In the genomic region with DNA sequence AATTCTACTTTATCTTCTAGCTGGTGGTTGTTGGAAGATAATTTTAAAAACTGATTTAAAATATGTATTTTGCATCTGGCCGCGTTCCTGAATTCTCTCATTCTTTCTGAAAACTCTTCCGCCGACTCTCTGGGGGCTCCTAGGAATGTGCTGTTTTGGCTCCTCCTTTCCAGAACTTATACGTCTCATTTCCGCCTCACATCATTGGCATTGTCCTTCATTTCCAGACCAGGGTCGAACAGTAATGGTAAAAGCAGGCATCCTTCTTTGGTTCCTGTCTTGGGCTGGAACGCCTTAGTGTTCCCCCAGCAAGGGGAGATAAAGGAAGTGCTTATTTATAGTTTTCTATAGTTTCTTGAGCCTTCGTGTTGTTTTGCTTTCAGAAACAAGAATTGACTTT, we compare ENCODE assay signal across 2 cellular contexts.
A peak's percentile ranks its signal among the peaks of the same experiment; 100 is the strongest.
TF ChIP-seq lines count a peak whose summit lies in the region.

No MANE protein-coding gene starts in this region.

TF ChIP-seq in PFSK-1, 5 proteins besides CTCF, POLR2A, EP300 and RAD21:
- TF ChIP-seq, protein P1, sequence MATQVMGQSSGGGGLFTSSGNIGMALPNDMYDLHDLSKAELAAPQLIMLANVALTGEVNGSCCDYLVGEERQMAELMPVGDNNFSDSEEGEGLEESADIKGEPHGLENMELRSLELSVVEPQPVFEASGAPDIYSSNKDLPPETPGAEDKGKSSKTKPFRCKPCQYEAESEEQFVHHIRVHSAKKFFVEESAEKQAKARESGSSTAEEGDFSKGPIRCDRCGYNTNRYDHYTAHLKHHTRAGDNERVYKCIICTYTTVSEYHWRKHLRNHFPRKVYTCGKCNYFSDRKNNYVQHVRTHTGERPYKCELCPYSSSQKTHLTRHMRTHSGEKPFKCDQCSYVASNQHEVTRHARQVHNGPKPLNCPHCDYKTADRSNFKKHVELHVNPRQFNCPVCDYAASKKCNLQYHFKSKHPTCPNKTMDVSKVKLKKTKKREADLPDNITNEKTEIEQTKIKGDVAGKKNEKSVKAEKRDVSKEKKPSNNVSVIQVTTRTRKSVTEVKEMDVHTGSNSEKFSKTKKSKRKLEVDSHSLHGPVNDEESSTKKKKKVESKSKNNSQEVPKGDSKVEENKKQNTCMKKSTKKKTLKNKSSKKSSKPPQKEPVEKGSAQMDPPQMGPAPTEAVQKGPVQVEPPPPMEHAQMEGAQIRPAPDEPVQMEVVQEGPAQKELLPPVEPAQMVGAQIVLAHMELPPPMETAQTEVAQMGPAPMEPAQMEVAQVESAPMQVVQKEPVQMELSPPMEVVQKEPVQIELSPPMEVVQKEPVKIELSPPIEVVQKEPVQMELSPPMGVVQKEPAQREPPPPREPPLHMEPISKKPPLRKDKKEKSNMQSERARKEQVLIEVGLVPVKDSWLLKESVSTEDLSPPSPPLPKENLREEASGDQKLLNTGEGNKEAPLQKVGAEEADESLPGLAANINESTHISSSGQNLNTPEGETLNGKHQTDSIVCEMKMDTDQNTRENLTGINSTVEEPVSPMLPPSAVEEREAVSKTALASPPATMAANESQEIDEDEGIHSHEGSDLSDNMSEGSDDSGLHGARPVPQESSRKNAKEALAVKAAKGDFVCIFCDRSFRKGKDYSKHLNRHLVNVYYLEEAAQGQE (IDR thresholded peaks at IDR 0.05; ENCODE audit: insufficient read depth in 1 of 2, low read depth in 2 of 2, low read length in 2 of 2) = 0 out of 4 replicates have a peak, but pooled peaks of 1 of the 2 experiments have one; percentile 24
- TF ChIP-seq FOXP2 (optimal IDR thresholded peaks at IDR 0.05; ENCODE audit: borderline replicate concordance, extremely low read depth, extremely low read length, insufficient read depth) (no peak), SIN3A (IDR thresholded peaks at IDR 0.05; ENCODE audit: borderline replicate concordance, insufficient read depth, low read length) (no peak), POLR2AphosphoS5 (IDR thresholded peaks at IDR 0.05; ENCODE audit: low read depth, low read length) (peak; percentile 22; the same call in 1 of the 2 replicates), TAF1 (IDR thresholded peaks at IDR 0.05; ENCODE audit: borderline replicate concordance, insufficient read depth, low read length) (no peak)

TF ChIP-seq in endothelial cell of umbilical vein, 7 proteins besides CTCF, POLR2A, EP300 and RAD21:
- TF ChIP-seq EZH2 (IDR thresholded peaks at IDR 0.05; ENCODE audit: borderline replicate concordance, low read depth, low read length, severe bottlenecking) (no peak), POLR2AphosphoS5 (IDR thresholded peaks at IDR 0.05; ENCODE audit: insufficient read depth, low read depth, low read length) (peak; percentile 34), JUN (IDR thresholded peaks at IDR 0.05; ENCODE audit: borderline replicate concordance, insufficient read depth, insufficient read length, low read depth) (peak; percentile 14), MYC (IDR thresholded peaks at IDR 0.05; ENCODE audit: low read depth, low read length) (no peak), FOS (IDR thresholded peaks at IDR 0.05; ENCODE audit: borderline replicate concordance, insufficient read depth, low read length) (peak; percentile 7)
